Comparison of ENCODE assay signal across 1 cellular context in genomic region chr6:15662246-15663056, GRCh38.
A peak's percentile ranks its signal among the peaks of the same experiment; 100 is the strongest.
TF ChIP-seq lines count a peak whose summit lies in the region.

DTNBP1 (minus strand) TSS chr6:15663028; CDS start chr6:15662869, 159 bp downstream.

TF ChIP-seq in HepG2, 621 proteins besides CTCF, POLR2A, EP300 and RAD21 (continued from another document and continues in another):
- TF ChIP-seq ARID3A (IDR thresholded peaks at IDR 0.05; ENCODE audit: low read depth, low read length) (no peak), RXRA (CRISPR knock-in tag; IDR thresholded peaks at IDR 0.05) (peak; percentile 57; the same call in 1 of the 2 replicates), FOXM1 (CRISPR knock-in tag; IDR thresholded peaks at IDR 0.05) (0 out of 2 replicates have a peak, but pooled peaks have one; percentile 56), SP4 (CRISPR knock-in tag; IDR thresholded peaks at IDR 0.05) (no peak; the same call in none of the 2 replicates), HNF4G (IDR thresholded peaks at IDR 0.05; ENCODE audit: borderline replicate concordance, low read depth, low read length) (0 out of 2 replicates have a peak, but pooled peaks have one; percentile 12), HNF4G (CRISPR knock-in tag; IDR thresholded peaks at IDR 0.05; ENCODE audit: borderline replicate concordance, low read depth) (no peak), EED (CRISPR knock-in tag; IDR thresholded peaks at IDR 0.05) (peak; percentile 85), TFDP2 (CRISPR knock-in tag; IDR thresholded peaks at IDR 0.05) (no peak; the same call in 1 of the 2 replicates), SRSF1 (optimal IDR thresholded peaks at IDR 0.05; ENCODE audit: low read depth, low read length) (no peak), ZBTB44 (CRISPR knock-in tag; IDR thresholded peaks at IDR 0.05) (no peak), ATF3 (CRISPR knock-in tag; IDR thresholded peaks at IDR 0.05) (peak; percentile 29; the same call in 1 of the 2 replicates), UBTF (CRISPR knock-in tag; IDR thresholded peaks at IDR 0.05) (peak; percentile 91), ZNF280B (CRISPR knock-in tag; IDR thresholded peaks at IDR 0.05; ENCODE audit: borderline replicate concordance) (peak; percentile 51; the same call in 1 of the 2 replicates), ZNF678 (CRISPR knock-in tag; IDR thresholded peaks at IDR 0.05) (no peak; the same call in 1 of the 2 replicates), ZMYM4 (CRISPR knock-in tag; IDR thresholded peaks at IDR 0.05) (peak; percentile 59), HDAC1 (CRISPR knock-in tag; IDR thresholded peaks at IDR 0.05) (peak; percentile 86), ZNF713 (CRISPR knock-in tag; IDR thresholded peaks at IDR 0.05) (no peak), MYC (CRISPR knock-in tag; IDR thresholded peaks at IDR 0.05; ENCODE audit: borderline replicate concordance) (peak; percentile 71; the same call in 1 of the 2 replicates), SALL1 (CRISPR knock-in tag; IDR thresholded peaks at IDR 0.05) (peak; percentile 77), ZNF446 (CRISPR knock-in tag; IDR thresholded peaks at IDR 0.05) (no peak), REL (CRISPR knock-in tag; conservative IDR thresholded peaks at IDR 0.05) (0 out of 2 replicates have a peak, but pooled peaks have one; percentile 73), SRSF9 (IDR thresholded peaks at IDR 0.05; ENCODE audit: borderline replicate concordance, insufficient read depth, low read depth, low read length, poor library complexity, severe bottlenecking) (no peak), ZNF616 (CRISPR knock-in tag; IDR thresholded peaks at IDR 0.05; ENCODE audit: low read depth) (peak; percentile 88), PAXIP1 (CRISPR knock-in tag; conservative IDR thresholded peaks at IDR 0.05) (peak; percentile 25; the same call in 1 of the 2 replicates), XBP1 (CRISPR knock-in tag; IDR thresholded peaks at IDR 0.05) (no peak), KIAA2018 (CRISPR knock-in tag; IDR thresholded peaks at IDR 0.05; ENCODE audit: borderline replicate concordance) (0 out of 2 replicates have a peak, but pooled peaks have one; percentile 51), TOPORS (CRISPR knock-in tag; IDR thresholded peaks at IDR 0.05) (peak; percentile 67), NCOA2 (CRISPR knock-in tag; IDR thresholded peaks at IDR 0.05) (no peak), SKIL (CRISPR knock-in tag; IDR thresholded peaks at IDR 0.05; ENCODE audit: borderline replicate concordance) (0 out of 2 replicates have a peak, but pooled peaks have one; percentile 43), POLR2AphosphoS5 (IDR thresholded peaks at IDR 0.05; ENCODE audit: low read depth, low read length) (peak; percentile 38), FLYWCH1 (CRISPR knock-in tag; IDR thresholded peaks at IDR 0.05) (no peak), RBM22 (optimal IDR thresholded peaks at IDR 0.05; ENCODE audit: low read length) (no peak), POLR2G (IDR thresholded peaks at IDR 0.05; ENCODE audit: low read depth, low read length) (no peak; the same call in 1 of the 2 replicates)
